ENCODE assay signal across 12 cellular contexts in the genomic region with DNA sequence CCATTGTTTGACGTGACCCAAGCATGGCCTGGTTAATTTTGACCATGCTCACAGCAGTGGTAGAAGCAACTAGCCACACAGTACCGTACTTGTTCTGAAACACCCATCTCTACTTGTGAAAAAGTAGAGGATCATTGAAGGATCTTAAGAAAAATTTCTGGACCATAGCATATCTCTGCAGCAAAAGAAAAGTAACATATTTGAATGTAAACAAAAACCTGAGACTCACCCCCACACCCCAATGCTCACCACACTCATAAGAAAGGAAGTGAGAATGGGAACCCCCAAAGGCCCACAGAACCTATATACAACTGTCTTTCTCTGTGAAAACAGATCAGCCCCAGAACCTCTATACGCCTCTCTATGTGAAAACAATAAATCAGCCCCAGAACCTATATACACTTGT.
DNase-seq lines count a peak whose midpoint lies in the region; ATAC-seq lines count a peak whose summit lies in the region.
"Had no signal": no experiment of that assay in that cellular context is flagged by ENCODE, and none has a peak within 500 bp of the region (broad histone marks: within the 10 kb centered on the region; RNA-seq: fewer than 3 reads in every experiment).

No MANE protein-coding gene starts in this region.

- peaks cover 36% of the 10 kb centered on the region for H3K4me1 Mint-ChIP-seq in memory B cell

- DNase-seq in memory B cell (ENCODE audit: low spot score in 2 of 2) (peak; percentile 26 to 50), NCI-H2171 treated with DMSO at 0.1 percent for 48 hours (lab: John Stamatoyannopoulos, UW) (no peak), HUDEP-2 (lab: John Stamatoyannopoulos, UW; ENCODE audit: unreplicated experiment in 76 of 76) (no peak), COR-L47 (lab: John Stamatoyannopoulos, UW) (no peak)
- DNase-seq: DND-41; NCI-H1092; nucleus accumbens; RPMI8226; stimulated activated CD4-positive, alpha-beta T cell treated with anti-CD3 and anti-CD28 coated beads, Interleukin-4, amount 100 ng/mL, for 4 hours had no signal

- no peak overlapping the region for H3K27ac Mint-ChIP-seq in memory B cell

- H3K9me3 Mint-ChIP-seq in memory B cell = no peaks in the 10 kb centered on the region

- no peaks in the 10 kb centered on the region for H3K27me3 Mint-ChIP-seq in memory B cell

- ATAC-seq in GM18868 (IDR thresholded peaks at IDR 0.05; ENCODE audit: unreplicated experiment) (peak; percentile 75), GM21528 (IDR thresholded peaks at IDR 0.05; ENCODE audit: low FRiP score, unreplicated experiment) (peak; percentile 65), HG03175 (IDR thresholded peaks at IDR 0.05; ENCODE audit: unreplicated experiment) (peak; percentile 79), memory B cell (ENCODE audit: low read depth) (peak; percentile 84)

- H3K36me3 Mint-ChIP-seq in memory B cell = no peaks in the 10 kb centered on the region

- H3K4me3 Mint-ChIP-seq in memory B cell = no peak overlapping the region

Comparison
In these comparisons a context has a peak if more than half of its experiments do, and no peak if none do; other contexts are left out.
1. DNase-seq: peak in memory B cell (2 of 2); none in NCI-H2171 treated with DMSO at 0.1 percent for 48 hours (single experiment), HUDEP-2 (0 of 76) and COR-L47 (single experiment).
2. Peak in every context shown above with its lines, with median percentiles within 50 percentile points of each other: ATAC-seq.